6 cellular contexts compared by ENCODE assay signal in the genomic region with DNA sequence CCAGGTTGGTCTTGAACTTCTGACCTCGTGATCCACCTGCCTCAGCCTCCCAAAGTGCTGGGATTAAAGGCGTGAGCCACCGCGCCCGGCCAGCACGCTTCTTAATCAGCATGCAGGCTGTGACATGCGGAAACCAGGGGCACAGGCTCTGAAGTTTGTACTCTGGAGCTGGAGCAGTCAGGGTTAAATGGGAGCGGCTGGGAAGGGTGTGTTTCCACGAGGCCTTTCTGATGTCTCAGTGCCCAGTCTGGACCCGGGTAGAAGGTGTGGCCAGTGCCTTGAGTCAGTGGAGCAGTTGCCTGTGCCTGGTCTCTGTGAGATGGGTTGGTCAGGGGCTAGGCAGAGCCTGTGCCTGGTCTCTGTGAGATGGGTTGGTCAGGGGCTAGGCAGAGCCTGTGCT. TPM values are rescaled to one million over a fixed set of nuclear protein-coding genes. Genes with fewer than 3 reads are reported as not detected.
DNase-seq lines count a peak whose midpoint lies in the region; ATAC-seq and TF ChIP-seq lines count a peak whose summit lies in the region.
"Not testable (repeated sequence)": the region's sequence is repeated elsewhere in the genome, so short reads cannot be mapped to it uniquely, and the experiment has no call there.

No MANE protein-coding gene starts in this region.

- CTCF ChIA-PET in Calu3 (lab: Charles Lee): not testable (repeated sequence)

- not testable (repeated sequence) for H3K27me3 ChIP-seq in Peyer's patch

- H3K4me3 ChIP-seq in Peyer's patch: peak overlapping the region in 2 of 4 donors; percentile 16 to 37

- ATAC-seq in esophagus mucosa: peak; percentile 68
- ATAC-seq in stimulated activated naive CD8-positive, alpha-beta T cell treated with anti-CD3 and anti-CD28 coated beads, Interleukin-15, amount 100 ng/mL, for 72 hours: not testable (repeated sequence)

- peak; percentile 67 to 77 for TF ChIP-seq POLR2A in Peyer's patch (IDR thresholded peaks at IDR 0.05)

- H3K9me3 Mint-ChIP-seq in Calu3 (ENCODE audit: low read depth, unreplicated experiment); activated naive CD8-positive, alpha-beta T cell (ENCODE audit: low read depth); stimulated activated naive CD8-positive, alpha-beta T cell treated with anti-CD3 and anti-CD28 coated beads, Interleukin-15, amount 100 ng/mL, for 72 hours: not testable (repeated sequence)

- BruUV-seq in Calu3 (replicated peaks; lab: Mats Ljungman, UMichigan): not testable (repeated sequence)

- peak overlapping the region in 3 of 4 donors; percentile 84 to 93 (median 90) for H3K27ac ChIP-seq in Peyer's patch

- intact Hi-C loops in Calu3 (cut with micrococcal nuclease; ENCODE audit: unreplicated experiment): not testable (repeated sequence)

- H3K27ac Mint-ChIP-seq in Calu3 (ENCODE audit: unreplicated experiment); activated naive CD8-positive, alpha-beta T cell: not testable (repeated sequence)
- H3K27ac Mint-ChIP-seq in stimulated activated naive CD8-positive, alpha-beta T cell treated with anti-CD3 and anti-CD28 coated beads, Interleukin-15, amount 100 ng/mL, for 72 hours: peak overlapping the region; percentile 40 to 94

- not testable (repeated sequence) for H3K9me3 ChIP-seq in Peyer's patch

- not testable (repeated sequence) for H3K27me3 Mint-ChIP-seq in Calu3 (ENCODE audit: unreplicated experiment); activated naive CD8-positive, alpha-beta T cell; stimulated activated naive CD8-positive, alpha-beta T cell treated with anti-CD3 and anti-CD28 coated beads, Interleukin-15, amount 100 ng/mL, for 72 hours

- DNase-seq in Calu3; stimulated activated naive CD8-positive, alpha-beta T cell treated with anti-CD3 and anti-CD28 coated beads, Interleukin-15, amount 100 ng/mL, for 72 hours: not testable (repeated sequence)
- DNase-seq in Peyer's patch: peak in 2 of 3 donors; percentile 87 to 92
- peak; percentile 65 for DNase-seq in mucosa of gallbladder (ENCODE audit: low spot score)

- H3K4me1 ChIP-seq in Peyer's patch: peaks cover 0 to 76% (median 31%) of the 10 kb centered on the region in 4 donors

- H3K4me3 Mint-ChIP-seq in Calu3 (ENCODE audit: low read depth, unreplicated experiment): peak overlapping the region; percentile 34
- H3K4me3 Mint-ChIP-seq in activated naive CD8-positive, alpha-beta T cell: peak overlapping the region; percentile 40
- peak overlapping the region; percentile 89 to 99 for H3K4me3 Mint-ChIP-seq in stimulated activated naive CD8-positive, alpha-beta T cell treated with anti-CD3 and anti-CD28 coated beads, Interleukin-15, amount 100 ng/mL, for 72 hours

- peaks cover 53% of the 10 kb centered on the region for H3K36me3 Mint-ChIP-seq in Calu3 (ENCODE audit: insufficient read depth, unreplicated experiment)
- not testable (repeated sequence) for H3K36me3 Mint-ChIP-seq in activated naive CD8-positive, alpha-beta T cell

- not testable (repeated sequence) for H3K4me1 Mint-ChIP-seq in Calu3 (ENCODE audit: low read depth, unreplicated experiment)
- peaks cover 30% of the 10 kb centered on the region for H3K4me1 Mint-ChIP-seq in activated naive CD8-positive, alpha-beta T cell (ENCODE audit: low read depth)
- H3K4me1 Mint-ChIP-seq in stimulated activated naive CD8-positive, alpha-beta T cell treated with anti-CD3 and anti-CD28 coated beads, Interleukin-15, amount 100 ng/mL, for 72 hours: peaks cover 69% of the 10 kb centered on the region

- H3K36me3 ChIP-seq in Peyer's patch: not testable (repeated sequence)

- TF ChIP-seq CTCF in Calu3 (IDR thresholded peaks at IDR 0.05; ENCODE audit: unreplicated experiment); Peyer's patch (IDR thresholded peaks at IDR 0.05): not testable (repeated sequence)

RNA-seq across cellular contexts. Expression of a gene that starts 3.3 kb away (rescaled TPM):
- 55.8 and 58.3 TPM in 2 replicates for total RNA-seq in Calu3 (2022)
- total RNA-seq in Peyer's patch: 100 to 1,000 TPM in 3 of 4 donors, 10 to 100 TPM in 1; 98.4 to 135 (median 117) TPM
- total RNA-seq in esophagus mucosa: 35.0 TPM
- total RNA-seq in mucosa of gallbladder: 72.2 TPM

RNA-seq across cellular contexts. Expression of a gene that starts 29.0 kb away (rescaled TPM):
- total RNA-seq in Calu3 (2022): 4.2 and 5.7 TPM in 2 replicates
- total RNA-seq in Peyer's patch: 1 to 10 TPM in 1 of 4 donors, not detected in 3; 1.9 TPM
- total RNA-seq in esophagus mucosa: 2.0 TPM
- total RNA-seq in mucosa of gallbladder: 1.1 TPM

RNA-seq across cellular contexts. Expression of a gene that starts 32.7 kb away (rescaled TPM):
- total RNA-seq in Calu3 (2022): 86.6 and 91.8 TPM in 2 replicates
- 100 to 1,000 TPM in 3 of 4 donors, 10 to 100 TPM in 1; 88.3 to 299 (median 206) TPM for total RNA-seq in Peyer's patch
- 251 TPM for total RNA-seq in esophagus mucosa
- 213 TPM for total RNA-seq in mucosa of gallbladder

RNA-seq across cellular contexts. Expression of a gene that starts 34.8 kb away (rescaled TPM):
- total RNA-seq in Calu3 (2022) (84.9 and 97.8 TPM in 2 replicates), Peyer's patch (10 to 100 TPM; 26.4 to 71.0 (median 57.8) TPM), esophagus mucosa (67.5 TPM), mucosa of gallbladder (64.1 TPM)

RNA-seq across cellular contexts. Expression of a gene that starts 39.6 kb away (rescaled TPM):
- 61.8 and 72.4 TPM in 2 replicates for total RNA-seq in Calu3 (2022)
- total RNA-seq in Peyer's patch: 100 to 1,000 TPM in 1 of 4 donors, 10 to 100 TPM in 3; 34.7 to 205 (median 98.9) TPM
- total RNA-seq in esophagus mucosa: 99.3 TPM
- total RNA-seq in mucosa of gallbladder: 127 TPM

Comparison
In these comparisons a context has a peak if more than half of its experiments do, and no peak if none do; other contexts are left out.
1. H3K4me3 Mint-ChIP-seq: peak in every context shown above with its lines; median percentile 94 in stimulated activated naive CD8-positive, alpha-beta T cell treated with anti-CD3 and anti-CD28 coated beads, Interleukin-15, amount 100 ng/mL, for 72 hours; 40 in activated naive CD8-positive, alpha-beta T cell; 34 in Calu3.